In genomic region chr9:28999057-28999456, GRCh38 we compare ENCODE assay signal across 17 cellular contexts.
DNase-seq lines count a peak whose midpoint lies in the region; FAIRE-seq and TF ChIP-seq lines count a peak whose summit lies in the region.
"Had no signal": no experiment of that assay in that cellular context is flagged by ENCODE, and none has a peak within 500 bp of the region (broad histone marks: within the 10 kb centered on the region; RNA-seq: fewer than 3 reads in every experiment).

No MANE protein-coding gene starts in this region.

- no peak overlapping the region for H3K23ac ChIP-seq in mesenchymal stem cell (ENCODE audit: low read length in 2 of 2)

- no peaks in the 10 kb centered on the region for H3K79me1 ChIP-seq in mesenchymal stem cell (replicated peaks; ENCODE audit: low read length, poor library complexity, severe bottlenecking)

- no peak overlapping the region for H3K4me2 ChIP-seq in mesenchymal stem cell (ENCODE audit: low read length, poor library complexity, severe bottlenecking)
- H3K4me2 ChIP-seq: BLaER1 treated with 17β-estradiol and CSF1 and Interleukin-3, amounts not matched to agents 10 nM and 100 nM had no signal

- peak; percentile 20 for DNase-seq in A673 (ENCODE audit: low spot score)
- DNase-seq in NCI-H69 (lab: John Stamatoyannopoulos, UW) = peak; percentile 74
- DNase-seq in bronchial epithelial cell (ENCODE audit: low read depth) = peak; percentile 21
- DNase-seq in mesenchymal stem cell = peak; percentile 25
- DNase-seq in ovary = no peak
- DNase-seq in activated CD8-positive, alpha-beta memory T cell treated with anti-CD3 and anti-CD28 coated beads, Interleukin-2, amount 50 U/mL, for 4 hours = no peak
- no peak for DNase-seq in NCI-H2227 treated with DMSO at 0.1 percent for 48 hours (lab: John Stamatoyannopoulos, UW)
- DNase-seq: CD4-positive, CD25-positive, alpha-beta regulatory T cell; DMS 273 treated with DMSO at 0.1 percent for 48 hours; DMS79 treated with DMSO at 0.1 percent for 48 hours; EL; HFFc6 had no signal

- H3K4me3 ChIP-seq in A673 (ENCODE audit: low read depth, low read length, poor library complexity, severe bottlenecking) = no peak overlapping the region
- H3K4me3 ChIP-seq in bronchial epithelial cell (ENCODE audit: low read depth, low read length) = no peak overlapping the region
- H3K4me3 ChIP-seq in mesenchymal stem cell (ENCODE audit: insufficient read depth in 1 of 2, low read depth in 1 of 2, low read length in 2 of 2) = no peak overlapping the region
- H3K4me3 ChIP-seq in ovary = no peak overlapping the region
- H3K4me3 ChIP-seq: BLaER1 treated with 17β-estradiol and CSF1 and Interleukin-3, amounts not matched to agents 10 nM and 100 nM; HAP-1 had no signal

- no peak overlapping the region for H2BK5ac ChIP-seq in mesenchymal stem cell (ENCODE audit: low read depth, low read length, poor library complexity, severe bottlenecking)

- H4K91ac ChIP-seq in mesenchymal stem cell (ENCODE audit: low read length) = no peak overlapping the region

- no peak overlapping the region for H2AFZ ChIP-seq in mesenchymal stem cell (ENCODE audit: low read depth, low read length)

- H3K9me3 ChIP-seq in A673 (ENCODE audit: low read depth, low read length, poor library complexity, severe bottlenecking) = no peaks in the 10 kb centered on the region
- no peaks in the 10 kb centered on the region for H3K9me3 ChIP-seq in mesenchymal stem cell (ENCODE audit: control insufficient read depth, low read length)
- no peaks in the 10 kb centered on the region for H3K9me3 ChIP-seq in ovary
- H3K9me3 ChIP-seq: BLaER1 treated with 17β-estradiol and CSF1 and Interleukin-3, amounts not matched to agents 10 nM and 100 nM; HAP-1 had no signal

- no peak overlapping the region for H3K4ac ChIP-seq in mesenchymal stem cell (ENCODE audit: low read depth in 1 of 2, low read length in 2 of 2)

- CTCF ChIA-PET in A673 (lab: Charles Lee) = no interaction called here

- no peak overlapping the region for H2BK15ac ChIP-seq in mesenchymal stem cell (ENCODE audit: low read depth, poor library complexity, severe bottlenecking)

- TF ChIP-seq CTCF in A673 (conservative IDR thresholded peaks at IDR 0.05; ENCODE audit: low read depth, low read length) (no peak), bronchial epithelial cell (IDR thresholded peaks at IDR 0.05; ENCODE audit: insufficient read depth, low read length, severe bottlenecking) (no peak), ovary (IDR thresholded peaks at IDR 0.05) (no peak)

- H3K9ac ChIP-seq in mesenchymal stem cell (ENCODE audit: low read length) = no peak overlapping the region
- H3K9ac ChIP-seq: BLaER1 treated with 17β-estradiol and CSF1 and Interleukin-3, amounts not matched to agents 10 nM and 100 nM had no signal

- H3K18ac ChIP-seq in mesenchymal stem cell (ENCODE audit: low read depth in 1 of 2, low read length in 2 of 2) = no peak overlapping the region

- H4K8ac ChIP-seq in mesenchymal stem cell (ENCODE audit: low read length) = no peak overlapping the region

- no peak overlapping the region for H2BK12ac ChIP-seq in mesenchymal stem cell (ENCODE audit: low read length in 2 of 2)

- H3K27me3 ChIP-seq in A673 (replicated peaks; ENCODE audit: insufficient read depth, low read depth, low read length, poor library complexity) (no peaks in the 10 kb centered on the region), bronchial epithelial cell (ENCODE audit: control insufficient read depth, insufficient read depth, low read length) (no peaks in the 10 kb centered on the region), mesenchymal stem cell (ENCODE audit: control insufficient read depth in 1 of 2, insufficient read depth in 1 of 2, low read length in 2 of 2) (no peaks in the 10 kb centered on the region), ovary (no peaks in the 10 kb centered on the region)
- H3K27me3 ChIP-seq: BLaER1 treated with 17β-estradiol and CSF1 and Interleukin-3, amounts not matched to agents 10 nM and 100 nM had no signal

- BruUV-seq in A673 (replicated peaks; lab: Mats Ljungman, UMichigan) = no TSS peak

- no peak overlapping the region for H3K14ac ChIP-seq in mesenchymal stem cell (ENCODE audit: low read length in 2 of 2)

- H3K27ac ChIP-seq in A673 (ENCODE audit: low read depth, low read length, poor library complexity, severe bottlenecking) (no peak overlapping the region), mesenchymal stem cell (ENCODE audit: low read length, poor library complexity, severe bottlenecking) (no peak overlapping the region), ovary (no peak overlapping the region)
- H3K27ac ChIP-seq: BLaER1 treated with 17β-estradiol and CSF1 and Interleukin-3, amounts not matched to agents 10 nM and 100 nM had no signal

- TF ChIP-seq POLR2A in ovary (IDR thresholded peaks at IDR 0.05) = no peak

- FAIRE-seq in bronchial epithelial cell (lab: Jason Lieb, UNC) = no peak
- FAIRE-seq: G401.6, GM12891, H1 had no signal

- H2AK5ac ChIP-seq in mesenchymal stem cell (ENCODE audit: low read length, severe bottlenecking) = no peak overlapping the region

- no peak for TF ChIP-seq EP300 in ovary (IDR thresholded peaks at IDR 0.05)

- H3K36me3 ChIP-seq in A673 (ENCODE audit: insufficient read depth, low read length, poor library complexity, severe bottlenecking) = no peaks in the 10 kb centered on the region
- no peaks in the 10 kb centered on the region for H3K36me3 ChIP-seq in bronchial epithelial cell (ENCODE audit: control insufficient read depth, insufficient read depth, low read length)
- H3K36me3 ChIP-seq in mesenchymal stem cell (ENCODE audit: control insufficient read depth in 1 of 2, insufficient read depth in 2 of 2, low read depth in 1 of 2, low read length in 2 of 2) = no peaks in the 10 kb centered on the region
- no peaks in the 10 kb centered on the region for H3K36me3 ChIP-seq in ovary
- H3K36me3 ChIP-seq: BLaER1 treated with 17β-estradiol and CSF1 and Interleukin-3, amounts not matched to agents 10 nM and 100 nM; HAP-1 had no signal

- H2BK120ac ChIP-seq in mesenchymal stem cell (ENCODE audit: low read depth, low read length) = no peak overlapping the region

- H3K4me1 ChIP-seq in A673 (ENCODE audit: insufficient read depth, low read length, poor library complexity, severe bottlenecking) (peaks cover 59% of the 10 kb centered on the region), mesenchymal stem cell (ENCODE audit: control insufficient read depth, insufficient read depth, low read depth, low read length) (no peaks in the 10 kb centered on the region), ovary (ENCODE audit: insufficient read depth) (no peaks in the 10 kb centered on the region)
- H3K4me1 ChIP-seq: BLaER1 treated with 17β-estradiol and CSF1 and Interleukin-3, amounts not matched to agents 10 nM and 100 nM; HAP-1 had no signal

- POLR2A ChIA-PET in A673 (lab: Charles Lee; ENCODE audit: low non-redundant PET) = no interaction called here

- intact Hi-C loops in A673 (cut with micrococcal nuclease; ENCODE audit: unreplicated experiment) = no loop called here
- intact Hi-C loops in ovary (cut with DNase I) = no loop called here

Comparison
In these comparisons a context has a peak if more than half of its experiments do, and no peak if none do; other contexts are left out.
1. DNase-seq: peak in A673 (single experiment), NCI-H69 (single experiment), bronchial epithelial cell (single experiment) and mesenchymal stem cell (single experiment); none in ovary (0 of 5), activated CD8-positive, alpha-beta memory T cell treated with anti-CD3 and anti-CD28 coated beads, Interleukin-2, amount 50 U/mL, for 4 hours (single experiment) and NCI-H2227 treated with DMSO at 0.1 percent for 48 hours (single experiment).